1 cellular context compared by ENCODE assay signal in the genomic region with DNA sequence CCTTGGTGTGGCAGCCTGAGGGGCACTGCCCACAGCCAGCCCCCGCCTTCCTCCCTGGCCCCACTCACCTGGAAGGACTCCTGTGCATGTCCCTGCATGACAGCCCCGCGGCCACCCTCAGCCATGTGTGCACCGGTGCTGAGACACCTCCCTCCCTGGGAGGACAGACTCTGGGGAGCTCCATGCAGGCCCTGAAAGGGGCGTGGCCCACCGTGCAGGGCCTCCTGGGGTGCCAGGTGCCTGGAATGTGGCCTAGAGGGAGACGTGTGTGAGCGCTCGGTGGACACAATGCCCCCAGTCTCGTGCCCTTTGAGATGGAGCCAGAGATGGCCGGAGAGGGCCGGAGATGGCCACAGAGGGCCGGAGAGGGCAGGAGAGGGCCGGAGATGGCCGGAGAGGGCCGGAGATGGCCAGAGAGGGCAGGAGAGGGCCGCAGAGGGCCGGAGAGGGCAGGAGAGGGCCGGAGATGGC.
TF ChIP-seq lines count a peak whose summit lies in the region.

No MANE protein-coding gene starts in this region.

TF ChIP-seq in GM23338, 12 proteins besides CTCF, POLR2A, EP300 and RAD21 (continued from another document):
- TF ChIP-seq, protein P1, sequence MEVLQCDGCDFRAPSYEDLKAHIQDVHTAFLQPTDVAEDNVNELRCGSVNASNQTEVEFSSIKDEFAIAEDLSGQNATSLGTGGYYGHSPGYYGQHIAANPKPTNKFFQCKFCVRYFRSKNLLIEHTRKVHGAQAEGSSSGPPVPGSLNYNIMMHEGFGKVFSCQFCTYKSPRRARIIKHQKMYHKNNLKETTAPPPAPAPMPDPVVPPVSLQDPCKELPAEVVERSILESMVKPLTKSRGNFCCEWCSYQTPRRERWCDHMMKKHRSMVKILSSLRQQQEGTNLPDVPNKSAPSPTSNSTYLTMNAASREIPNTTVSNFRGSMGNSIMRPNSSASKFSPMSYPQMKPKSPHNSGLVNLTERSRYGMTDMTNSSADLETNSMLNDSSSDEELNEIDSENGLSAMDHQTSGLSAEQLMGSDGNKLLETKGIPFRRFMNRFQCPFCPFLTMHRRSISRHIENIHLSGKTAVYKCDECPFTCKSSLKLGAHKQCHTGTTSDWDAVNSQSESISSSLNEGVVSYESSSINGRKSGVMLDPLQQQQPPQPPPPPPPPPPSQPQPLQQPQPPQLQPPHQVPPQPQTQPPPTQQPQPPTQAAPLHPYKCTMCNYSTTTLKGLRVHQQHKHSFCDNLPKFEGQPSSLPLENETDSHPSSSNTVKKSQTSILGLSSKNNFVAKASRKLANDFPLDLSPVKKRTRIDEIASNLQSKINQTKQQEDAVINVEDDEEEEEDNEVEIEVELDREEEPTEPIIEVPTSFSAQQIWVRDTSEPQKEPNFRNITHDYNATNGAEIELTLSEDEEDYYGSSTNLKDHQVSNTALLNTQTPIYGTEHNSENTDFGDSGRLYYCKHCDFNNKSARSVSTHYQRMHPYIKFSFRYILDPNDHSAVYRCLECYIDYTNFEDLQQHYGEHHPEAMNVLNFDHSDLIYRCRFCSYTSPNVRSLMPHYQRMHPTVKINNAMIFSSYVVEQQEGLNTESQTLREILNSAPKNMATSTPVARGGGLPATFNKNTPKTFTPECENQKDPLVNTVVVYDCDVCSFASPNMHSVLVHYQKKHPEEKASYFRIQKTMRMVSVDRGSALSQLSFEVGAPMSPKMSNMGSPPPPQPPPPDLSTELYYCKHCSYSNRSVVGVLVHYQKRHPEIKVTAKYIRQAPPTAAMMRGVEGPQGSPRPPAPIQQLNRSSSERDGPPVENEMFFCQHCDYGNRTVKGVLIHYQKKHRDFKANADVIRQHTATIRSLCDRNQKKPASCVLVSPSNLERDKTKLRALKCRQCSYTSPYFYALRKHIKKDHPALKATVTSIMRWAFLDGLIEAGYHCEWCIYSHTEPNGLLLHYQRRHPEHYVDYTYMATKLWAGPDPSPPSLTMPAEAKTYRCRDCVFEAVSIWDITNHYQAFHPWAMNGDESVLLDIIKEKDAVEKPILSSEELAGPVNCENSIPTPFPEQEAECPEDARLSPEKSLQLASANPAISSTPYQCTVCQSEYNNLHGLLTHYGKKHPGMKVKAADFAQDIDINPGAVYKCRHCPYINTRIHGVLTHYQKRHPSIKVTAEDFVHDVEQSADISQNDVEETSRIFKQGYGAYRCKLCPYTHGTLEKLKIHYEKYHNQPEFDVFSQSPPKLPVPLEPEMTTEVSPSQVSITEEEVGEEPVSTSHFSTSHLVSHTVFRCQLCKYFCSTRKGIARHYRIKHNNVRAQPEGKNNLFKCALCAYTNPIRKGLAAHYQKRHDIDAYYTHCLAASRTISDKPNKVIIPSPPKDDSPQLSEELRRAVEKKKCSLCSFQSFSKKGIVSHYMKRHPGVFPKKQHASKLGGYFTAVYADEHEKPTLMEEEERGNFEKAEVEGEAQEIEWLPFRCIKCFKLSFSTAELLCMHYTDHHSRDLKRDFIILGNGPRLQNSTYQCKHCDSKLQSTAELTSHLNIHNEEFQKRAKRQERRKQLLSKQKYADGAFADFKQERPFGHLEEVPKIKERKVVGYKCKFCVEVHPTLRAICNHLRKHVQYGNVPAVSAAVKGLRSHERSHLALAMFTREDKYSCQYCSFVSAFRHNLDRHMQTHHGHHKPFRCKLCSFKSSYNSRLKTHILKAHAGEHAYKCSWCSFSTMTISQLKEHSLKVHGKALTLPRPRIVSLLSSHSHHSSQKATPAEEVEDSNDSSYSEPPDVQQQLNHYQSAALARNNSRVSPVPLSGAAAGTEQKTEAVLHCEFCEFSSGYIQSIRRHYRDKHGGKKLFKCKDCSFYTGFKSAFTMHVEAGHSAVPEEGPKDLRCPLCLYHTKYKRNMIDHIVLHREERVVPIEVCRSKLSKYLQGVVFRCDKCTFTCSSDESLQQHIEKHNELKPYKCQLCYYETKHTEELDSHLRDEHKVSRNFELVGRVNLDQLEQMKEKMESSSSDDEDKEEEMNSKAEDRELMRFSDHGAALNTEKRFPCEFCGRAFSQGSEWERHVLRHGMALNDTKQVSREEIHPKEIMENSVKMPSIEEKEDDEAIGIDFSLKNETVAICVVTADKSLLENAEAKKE (CRISPR knock-in tag; IDR thresholded peaks at IDR 0.05) = no peak
- TF ChIP-seq JUNB (IDR thresholded peaks at IDR 0.05; ENCODE audit: unreplicated experiment) = no peak
- TF ChIP-seq ZNF114 (CRISPR knock-in tag; IDR thresholded peaks at IDR 0.05) = no peak
- TF ChIP-seq, protein P2, sequence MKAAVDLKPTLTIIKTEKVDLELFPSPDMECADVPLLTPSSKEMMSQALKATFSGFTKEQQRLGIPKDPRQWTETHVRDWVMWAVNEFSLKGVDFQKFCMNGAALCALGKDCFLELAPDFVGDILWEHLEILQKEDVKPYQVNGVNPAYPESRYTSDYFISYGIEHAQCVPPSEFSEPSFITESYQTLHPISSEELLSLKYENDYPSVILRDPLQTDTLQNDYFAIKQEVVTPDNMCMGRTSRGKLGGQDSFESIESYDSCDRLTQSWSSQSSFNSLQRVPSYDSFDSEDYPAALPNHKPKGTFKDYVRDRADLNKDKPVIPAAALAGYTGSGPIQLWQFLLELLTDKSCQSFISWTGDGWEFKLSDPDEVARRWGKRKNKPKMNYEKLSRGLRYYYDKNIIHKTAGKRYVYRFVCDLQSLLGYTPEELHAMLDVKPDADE (IDR thresholded peaks at IDR 0.05) = no peak
- no peak for TF ChIP-seq CREB1 (CRISPR knock-in tag; IDR thresholded peaks at IDR 0.05; ENCODE audit: low read depth)
- TF ChIP-seq ZNF331 (CRISPR knock-in tag; IDR thresholded peaks at IDR 0.05; ENCODE audit: low read depth) = no peak
- TF ChIP-seq, protein P3, sequence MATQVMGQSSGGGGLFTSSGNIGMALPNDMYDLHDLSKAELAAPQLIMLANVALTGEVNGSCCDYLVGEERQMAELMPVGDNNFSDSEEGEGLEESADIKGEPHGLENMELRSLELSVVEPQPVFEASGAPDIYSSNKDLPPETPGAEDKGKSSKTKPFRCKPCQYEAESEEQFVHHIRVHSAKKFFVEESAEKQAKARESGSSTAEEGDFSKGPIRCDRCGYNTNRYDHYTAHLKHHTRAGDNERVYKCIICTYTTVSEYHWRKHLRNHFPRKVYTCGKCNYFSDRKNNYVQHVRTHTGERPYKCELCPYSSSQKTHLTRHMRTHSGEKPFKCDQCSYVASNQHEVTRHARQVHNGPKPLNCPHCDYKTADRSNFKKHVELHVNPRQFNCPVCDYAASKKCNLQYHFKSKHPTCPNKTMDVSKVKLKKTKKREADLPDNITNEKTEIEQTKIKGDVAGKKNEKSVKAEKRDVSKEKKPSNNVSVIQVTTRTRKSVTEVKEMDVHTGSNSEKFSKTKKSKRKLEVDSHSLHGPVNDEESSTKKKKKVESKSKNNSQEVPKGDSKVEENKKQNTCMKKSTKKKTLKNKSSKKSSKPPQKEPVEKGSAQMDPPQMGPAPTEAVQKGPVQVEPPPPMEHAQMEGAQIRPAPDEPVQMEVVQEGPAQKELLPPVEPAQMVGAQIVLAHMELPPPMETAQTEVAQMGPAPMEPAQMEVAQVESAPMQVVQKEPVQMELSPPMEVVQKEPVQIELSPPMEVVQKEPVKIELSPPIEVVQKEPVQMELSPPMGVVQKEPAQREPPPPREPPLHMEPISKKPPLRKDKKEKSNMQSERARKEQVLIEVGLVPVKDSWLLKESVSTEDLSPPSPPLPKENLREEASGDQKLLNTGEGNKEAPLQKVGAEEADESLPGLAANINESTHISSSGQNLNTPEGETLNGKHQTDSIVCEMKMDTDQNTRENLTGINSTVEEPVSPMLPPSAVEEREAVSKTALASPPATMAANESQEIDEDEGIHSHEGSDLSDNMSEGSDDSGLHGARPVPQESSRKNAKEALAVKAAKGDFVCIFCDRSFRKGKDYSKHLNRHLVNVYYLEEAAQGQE (IDR thresholded peaks at IDR 0.05; ENCODE audit: unreplicated experiment) = no peak
